Comparison of ENCODE assay signal across 21 cellular contexts in the genomic region with DNA sequence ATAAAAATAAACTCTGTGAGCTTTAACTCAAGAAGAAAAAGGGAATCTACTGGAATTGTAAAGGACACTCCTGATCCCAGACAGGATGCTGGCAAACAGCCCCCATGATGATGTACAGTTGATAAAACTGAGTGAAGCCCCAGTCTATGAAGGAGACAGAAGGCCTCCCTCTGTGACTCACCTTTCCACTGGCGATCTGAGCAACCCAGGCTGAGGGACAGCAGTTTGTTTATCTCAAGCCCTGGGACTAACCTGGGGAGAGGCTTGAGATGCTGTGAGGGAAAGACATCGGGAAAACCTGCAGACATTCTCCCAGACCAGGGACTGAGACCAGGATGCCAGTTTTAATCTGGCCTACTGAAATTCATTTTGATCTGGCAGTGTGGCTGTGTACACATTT.
"Had no signal": no experiment of that assay in that cellular context is flagged by ENCODE, and none has a peak within 500 bp of the region (broad histone marks: within the 10 kb centered on the region; RNA-seq: fewer than 3 reads in every experiment).

No MANE protein-coding gene starts in this region.

- H3K4me1 Mint-ChIP-seq: activated CD4-positive, alpha-beta T cell treated with anti-CD3 and anti-CD28 coated beads, Interleukin-2, amount 10 ng/mL, durations not matched to agents 24 days and 14 days had no signal

- H3K27ac Mint-ChIP-seq: activated CD4-positive, alpha-beta T cell treated with anti-CD3 and anti-CD28 coated beads, Interleukin-2, amount 10 ng/mL, durations not matched to agents 24 days and 14 days; activated naive CD8-positive, alpha-beta T cell had no signal

- DNase-seq: activated CD4-positive, alpha-beta T cell treated with anti-CD3 and anti-CD28 coated beads, Interleukin-2, amount 10 ng/mL, durations not matched to agents 24 days and 14 days; activated CD4-positive, CD25-positive, alpha-beta regulatory T cell; activated CD8-positive, alpha-beta memory T cell treated with anti-CD3 and anti-CD28 coated beads, Interleukin-2, amount 50 U/mL, for 48 hours; activated gamma-delta T cell treated with Interleukin-2 at 50 U/mL for 16 hours; anterior cingulate cortex; cerebellar nuclear complex; effector CD8-positive, alpha-beta T cell; foreskin keratinocyte; left colon; lower lobe of right lung; midbrain; psoas muscle; right lobe of liver; stimulated activated CD4-positive, alpha-beta T cell treated with anti-CD3 and anti-CD28 coated beads, Interleukin-4, amount 100 ng/mL, for 4 hours; stimulated activated CD8-positive, alpha-beta memory T cell treated with anti-CD3 and anti-CD28 coated beads, Interleukin-4, amount 100 ng/mL, for 48 hours; stimulated activated naive CD8-positive, alpha-beta T cell treated with anti-CD3 and anti-CD28 coated beads, Interleukin-15, Interleukin-2, amounts not matched to agents 100 U/mL and 50 U/mL, for 24 hours; transverse colon had no signal

- H3K27ac ChIP-seq: breast epithelium, foreskin keratinocyte, lower lobe of right lung, psoas muscle, right lobe of liver, transverse colon, vagina had no signal

- H3K27me3 Mint-ChIP-seq: activated CD4-positive, alpha-beta T cell treated with anti-CD3 and anti-CD28 coated beads, Interleukin-2, amount 10 ng/mL, durations not matched to agents 24 days and 14 days; activated naive CD8-positive, alpha-beta T cell had no signal

- H3K4me1 ChIP-seq: breast epithelium, foreskin keratinocyte, lower lobe of right lung, psoas muscle, right lobe of liver, transverse colon, vagina had no signal

- H3K9me3 ChIP-seq: breast epithelium, lower lobe of right lung, psoas muscle, right lobe of liver, transverse colon, vagina had no signal

- H3K4me3 Mint-ChIP-seq: activated CD4-positive, alpha-beta T cell treated with anti-CD3 and anti-CD28 coated beads, Interleukin-2, amount 10 ng/mL, durations not matched to agents 24 days and 14 days; activated naive CD8-positive, alpha-beta T cell had no signal

- H3K4me3 ChIP-seq: breast epithelium, lower lobe of right lung, psoas muscle, right lobe of liver, smooth muscle cell, transverse colon, vagina had no signal

- H3K36me3 Mint-ChIP-seq: activated naive CD8-positive, alpha-beta T cell had no signal

- H3K36me3 ChIP-seq: breast epithelium, lower lobe of right lung, right lobe of liver, transverse colon, vagina had no signal

- ATAC-seq: foreskin keratinocyte; left colon; lower lobe of right lung; psoas muscle; right lobe of liver; stimulated activated naive CD8-positive, alpha-beta T cell treated with anti-CD3 and anti-CD28 coated beads, Interleukin-15, Interleukin-2, amounts not matched to agents 100 U/mL and 50 U/mL, for 24 hours had no signal

- H3K4me2 ChIP-seq: smooth muscle cell had no signal

- H3K27me3 ChIP-seq: breast epithelium, foreskin keratinocyte, right lobe of liver, transverse colon, vagina had no signal
